ENCODE assay signal across 8 cellular contexts in the genomic region with DNA sequence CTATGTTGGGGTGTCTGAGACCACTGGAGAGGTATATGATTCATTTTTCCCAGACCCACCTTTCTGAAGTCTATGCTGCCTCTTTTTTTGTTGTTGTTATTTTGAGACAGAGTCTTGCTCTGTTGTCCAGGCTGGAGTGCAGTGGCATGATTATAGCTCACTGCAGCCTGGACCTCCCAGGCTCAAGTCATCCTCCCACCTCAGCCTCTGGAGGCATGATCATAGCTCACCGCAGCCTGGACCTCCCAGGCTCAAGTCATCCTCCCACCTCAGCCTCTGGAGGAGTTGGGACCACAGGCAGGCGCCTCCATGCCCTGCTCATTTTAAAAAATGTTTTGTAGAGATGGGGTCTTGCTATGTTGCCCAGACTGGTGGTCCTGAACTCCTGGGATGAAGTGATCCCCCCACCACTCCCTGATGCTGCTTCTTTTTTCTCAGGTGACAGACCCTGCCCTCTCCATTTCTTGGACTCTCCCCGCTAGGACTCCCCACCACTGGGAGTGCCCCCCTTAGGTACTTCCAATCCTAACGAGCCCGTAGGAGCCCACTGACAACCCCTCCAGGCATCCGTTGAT. TPM values are rescaled to one million over a fixed set of nuclear protein-coding genes. Genes with fewer than 3 reads are reported as not detected.
A peak's percentile ranks its signal among the peaks of the same experiment; 100 is the strongest.
DNase-seq lines count a peak whose midpoint lies in the region; ATAC-seq and TF ChIP-seq lines count a peak whose summit lies in the region.

No MANE protein-coding gene starts in this region.

- H3K27ac ChIP-seq in foreskin keratinocyte: peak overlapping the region; percentile 73

- ATAC-seq in foreskin keratinocyte: no peak
- ATAC-seq in GM18868 (IDR thresholded peaks at IDR 0.05; ENCODE audit: unreplicated experiment): no peak
- no peak for ATAC-seq in HG02973 (IDR thresholded peaks at IDR 0.05; ENCODE audit: unreplicated experiment)
- no peak for ATAC-seq in HG03108 (IDR thresholded peaks at IDR 0.05; ENCODE audit: unreplicated experiment)

- H3K4me1 ChIP-seq in foreskin keratinocyte (peaks cover 12% of the 10 kb centered on the region), skeletal muscle satellite cell (ENCODE audit: control insufficient read depth, insufficient read depth, low read length) (peaks cover 20% of the 10 kb centered on the region)

- peak overlapping the region; percentile 96 for H3K9ac ChIP-seq in skeletal muscle satellite cell (ENCODE audit: low read depth, low read length)

- H3K4me3 ChIP-seq in GM12865 (ENCODE audit: low read depth, low read length): peak overlapping the region; percentile 96
- peak overlapping the region; percentile 92 for H3K4me3 ChIP-seq in WI38 (ENCODE audit: low read depth, low read length)
- H3K4me3 ChIP-seq in skeletal muscle satellite cell (ENCODE audit: low read length): peak overlapping the region; percentile 93

- TF ChIP-seq CTCF in GM12865 (IDR thresholded peaks at IDR 0.05; ENCODE audit: insufficient read depth, low read depth, low read length, missing control alignments) (no peak), WI38 (IDR thresholded peaks at IDR 0.05; ENCODE audit: low read depth, low read length) (no peak), foreskin keratinocyte (conservative IDR thresholded peaks at IDR 0.05) (no peak)

- no peaks in the 10 kb centered on the region for H3K36me3 ChIP-seq in skeletal muscle satellite cell (ENCODE audit: insufficient read depth, low read length)

- H3K9me3 ChIP-seq in skeletal muscle satellite cell (replicated peaks; ENCODE audit: low read length): no peaks in the 10 kb centered on the region

- H3K4me2 ChIP-seq in skeletal muscle satellite cell (ENCODE audit: low read length): peak overlapping the region; percentile 96

- DNase-seq in GM12865 (ENCODE audit: low read depth): no peak
- no peak for DNase-seq in foreskin keratinocyte
- no peak for DNase-seq in stimulated activated CD4-positive, alpha-beta T cell treated with anti-CD3 and anti-CD28 coated beads, Interleukin-2, amount 100 ng/mL, for 24 hours

- H3K27me3 ChIP-seq in foreskin keratinocyte (no peaks in the 10 kb centered on the region), skeletal muscle satellite cell (ENCODE audit: control insufficient read depth, insufficient read depth, low read length) (no peaks in the 10 kb centered on the region)

RNA-seq across cellular contexts. Expression of a gene that starts 45.3 kb away (rescaled TPM):
- 43.1 and 49.4 TPM in 2 replicates for total RNA-seq in foreskin keratinocyte
- polyA plus RNA-seq in foreskin keratinocyte: 17.9 and 19.2 TPM in 2 replicates
- 19.2 and 23.1 TPM in 2 replicates for total RNA-seq in skeletal muscle satellite cell (2012; rRNA removed)
